ENCODE assay signal across 10 cellular contexts in genomic region chr6:90463359-90463758, GRCh38.
A peak's percentile ranks its signal among the peaks of the same experiment; 100 is the strongest.
DNase-seq lines count a peak whose midpoint lies in the region; ATAC-seq and TF ChIP-seq lines count a peak whose summit lies in the region.
"Had no signal": no experiment of that assay in that cellular context is flagged by ENCODE, and none has a peak within 500 bp of the region (broad histone marks: within the 10 kb centered on the region; RNA-seq: fewer than 3 reads in every experiment).

No MANE protein-coding gene starts in this region.

- peaks cover 8% of the 10 kb centered on the region for H3K36me3 Mint-ChIP-seq in activated CD4-positive, alpha-beta T cell treated with anti-CD3 and anti-CD28 coated beads, Interleukin-2, amount 10 ng/mL, durations not matched to agents 24 days and 14 days (ENCODE audit: low read depth)
- H3K36me3 Mint-ChIP-seq in stimulated activated memory B cell treated with anti-CD40 and anti-IgM and Interleukin-4, amounts not matched to agents 10 μg/mL and 1 μg/mL and 100 μg/mL, for 72 hours, result no peaks in the 10 kb centered on the region

- peak; percentile 38 for ATAC-seq in stimulated activated memory B cell treated with anti-CD40 and anti-IgM and Interleukin-4, amounts not matched to agents 10 μg/mL and 1 μg/mL and 100 μg/mL, for 72 hours
- ATAC-seq in GM19351 (IDR thresholded peaks at IDR 0.05; ENCODE audit: unreplicated experiment) (no peak), GM19324 (IDR thresholded peaks at IDR 0.05; ENCODE audit: low FRiP score, unreplicated experiment) (no peak)
- ATAC-seq: A549 had no signal

- no peaks in the 10 kb centered on the region for H3K9me3 Mint-ChIP-seq in activated CD4-positive, alpha-beta T cell treated with anti-CD3 and anti-CD28 coated beads, Interleukin-2, amount 10 ng/mL, durations not matched to agents 24 days and 14 days
- no peaks in the 10 kb centered on the region for H3K9me3 Mint-ChIP-seq in stimulated activated memory B cell treated with anti-CD40 and anti-IgM and Interleukin-4, amounts not matched to agents 10 μg/mL and 1 μg/mL and 100 μg/mL, for 72 hours

- H3K4me1 Mint-ChIP-seq in activated CD4-positive, alpha-beta T cell treated with anti-CD3 and anti-CD28 coated beads, Interleukin-2, amount 10 ng/mL, durations not matched to agents 24 days and 14 days, result peaks cover 80% of the 10 kb centered on the region
- peaks cover 22% of the 10 kb centered on the region for H3K4me1 Mint-ChIP-seq in stimulated activated memory B cell treated with anti-CD40 and anti-IgM and Interleukin-4, amounts not matched to agents 10 μg/mL and 1 μg/mL and 100 μg/mL, for 72 hours

- H3K27me3 Mint-ChIP-seq in activated CD4-positive, alpha-beta T cell treated with anti-CD3 and anti-CD28 coated beads, Interleukin-2, amount 10 ng/mL, durations not matched to agents 24 days and 14 days, result no peaks in the 10 kb centered on the region
- peaks cover 13% of the 10 kb centered on the region for H3K27me3 Mint-ChIP-seq in stimulated activated memory B cell treated with anti-CD40 and anti-IgM and Interleukin-4, amounts not matched to agents 10 μg/mL and 1 μg/mL and 100 μg/mL, for 72 hours

- H3K4me1 ChIP-seq in tibial artery, result peaks cover 0 to 3% (median 0%) of the 10 kb centered on the region in 4 donors
- H3K4me1 ChIP-seq: A549 had no signal

- intact Hi-C loops in activated CD4-positive, alpha-beta T cell treated with anti-CD3 and anti-CD28 coated beads, Interleukin-2, amount 10 ng/mL, durations not matched to agents 24 days and 14 days (cut with micrococcal nuclease), result no loop called here
- intact Hi-C loops in tibial artery (cut with DNase I; ENCODE audit: low total_unique reads), result no loop called here

- no peaks in the 10 kb centered on the region for H3K36me3 ChIP-seq in tibial artery

- peak; percentile 84 for DNase-seq in activated CD4-positive, alpha-beta T cell treated with anti-CD3 and anti-CD28 coated beads, Interleukin-2, amount 10 ng/mL, durations not matched to agents 24 days and 14 days
- DNase-seq in activated CD4-positive, alpha-beta T cell treated with anti-CD3 and anti-CD28 coated beads, Interleukin-2, amount 50 U/mL, for 1 hour, result no peak
- peak; percentile 73 for DNase-seq in Jurkat, Clone E6-1 (ENCODE audit: low read depth, low spot score)
- DNase-seq in activated effector memory CD4-positive, alpha-beta T cell treated with anti-CD3 and anti-CD28 coated beads, Interleukin-2, amount 50 U/mL, for 16 hours, result peak; percentile 74
- no peak for DNase-seq in tibial artery
- DNase-seq: KG1 had no signal

- peak overlapping the region; percentile 77 for H3K4me3 Mint-ChIP-seq in activated CD4-positive, alpha-beta T cell treated with anti-CD3 and anti-CD28 coated beads, Interleukin-2, amount 10 ng/mL, durations not matched to agents 24 days and 14 days
- H3K4me3 Mint-ChIP-seq in stimulated activated memory B cell treated with anti-CD40 and anti-IgM and Interleukin-4, amounts not matched to agents 10 μg/mL and 1 μg/mL and 100 μg/mL, for 72 hours, result no peak overlapping the region

- H3K9me3 ChIP-seq in tibial artery, result no peaks in the 10 kb centered on the region
- H3K9me3 ChIP-seq: A549 had no signal

- H3K27ac ChIP-seq in tibial artery, result no peak overlapping the region
- H3K27ac ChIP-seq: A549 had no signal

- peak overlapping the region; percentile 8; the same call in 1 of the 2 replicates for H3K4me3 ChIP-seq in Jurkat, Clone E6-1 (ENCODE audit: low read length)
- no peak overlapping the region for H3K4me3 ChIP-seq in tibial artery
- H3K4me3 ChIP-seq: A549 had no signal

- no peak for TF ChIP-seq CTCF in tibial artery (IDR thresholded peaks at IDR 0.05)

- H3K27me3 ChIP-seq in tibial artery, result no peaks in the 10 kb centered on the region

- peak overlapping the region; percentile 96 for H3K27ac Mint-ChIP-seq in activated CD4-positive, alpha-beta T cell treated with anti-CD3 and anti-CD28 coated beads, Interleukin-2, amount 10 ng/mL, durations not matched to agents 24 days and 14 days
- no peak overlapping the region for H3K27ac Mint-ChIP-seq in stimulated activated memory B cell treated with anti-CD40 and anti-IgM and Interleukin-4, amounts not matched to agents 10 μg/mL and 1 μg/mL and 100 μg/mL, for 72 hours

Comparison
In these comparisons a context has a peak if more than half of its experiments do, and no peak if none do; other contexts are left out.
1. DNase-seq: peak in activated CD4-positive, alpha-beta T cell treated with anti-CD3 and anti-CD28 coated beads, Interleukin-2, amount 10 ng/mL, durations not matched to agents 24 days and 14 days (single experiment), Jurkat, Clone E6-1 (single experiment) and activated effector memory CD4-positive, alpha-beta T cell treated with anti-CD3 and anti-CD28 coated beads, Interleukin-2, amount 50 U/mL, for 16 hours (single experiment); none in activated CD4-positive, alpha-beta T cell treated with anti-CD3 and anti-CD28 coated beads, Interleukin-2, amount 50 U/mL, for 1 hour (single experiment) and tibial artery (0 of 2).